In the genomic region with DNA sequence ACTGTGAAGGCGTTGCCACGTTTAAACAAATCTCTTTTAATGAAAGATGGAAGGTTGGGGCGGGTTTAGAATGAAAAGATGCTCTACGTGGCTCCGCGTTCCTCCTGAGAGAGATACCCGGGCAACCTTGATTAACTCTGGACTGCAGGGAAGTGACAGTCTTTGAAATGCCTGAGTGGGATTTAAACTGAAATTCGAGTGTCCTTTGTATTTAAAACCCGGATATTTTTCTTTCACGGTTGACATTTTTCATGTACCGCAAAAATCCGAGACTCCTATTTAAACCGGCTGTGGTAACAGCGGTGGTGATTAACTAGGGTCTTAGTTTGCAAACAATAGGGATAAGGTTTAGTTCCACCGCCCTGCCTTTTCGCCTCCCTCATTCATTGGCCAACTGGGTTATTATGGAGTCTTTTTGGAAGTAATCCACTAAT, we compare ENCODE assay signal across 8 cellular contexts. TPM values are rescaled to one million over a fixed set of nuclear protein-coding genes. Genes with fewer than 3 reads are reported as not detected.
A peak's percentile ranks its signal among the peaks of the same experiment; 100 is the strongest.
DNase-seq lines count a peak whose midpoint lies in the region; ATAC-seq, FAIRE-seq and TF ChIP-seq lines count a peak whose summit lies in the region.

No MANE protein-coding gene starts in this region.

- under 1% methylated on average over 16 of the region's 16 CpGs for WGBS in HepG2 (ENCODE audit: low lambda C conversion rate)

- H3K27me3 ChIP-seq in HepG2 (ENCODE audit: control insufficient read depth in 1 of 2, insufficient read depth in 2 of 2, low read length in 2 of 2): no peaks in the 10 kb centered on the region; a peak in 1 of 5 replicates
- H3K27me3 ChIP-seq in thoracic aorta (replicated peaks; ENCODE audit: insufficient read depth): no peaks in the 10 kb centered on the region

- peak; percentile 31 for DNase-seq in NCI-H2227 (lab: John Stamatoyannopoulos, UW; ENCODE audit: unreplicated experiment)
- no peak for DNase-seq in NCI-H2227 treated with DMSO at 0.1 percent for 48 hours (lab: John Stamatoyannopoulos, UW)
- peak; percentile 68 for DNase-seq in NCI-H82 treated with DMSO at 0.1 percent for 48 hours (lab: John Stamatoyannopoulos, UW; ENCODE audit: unreplicated experiment)
- peak; percentile 40 to 60 for DNase-seq in cardiac fibroblast (ENCODE audit: low read depth in 2 of 2)
- peak; percentile 64 for DNase-seq in HepG2 (ENCODE audit: low spot score)
- no peak for DNase-seq in thoracic aorta (ENCODE audit: low spot score)
- DNase-seq in GF-D8 (lab: John Stamatoyannopoulos, UW): no peak

- in situ Hi-C loops in HepG2 (cut with HindIII; ENCODE audit: extremely low pct_ligation_motif_present, low pct_unique_long_range_greater_than_20kb): no loop called here

- H3K4me1 ChIP-seq in HepG2 (ENCODE audit: insufficient read depth, low read length) (peaks cover 34% of the 10 kb centered on the region), thoracic aorta (ENCODE audit: control insufficient read depth in 1 of 2, low read depth in 2 of 2) (peaks cover 10 to 24% of the 10 kb centered on the region in 2 donors)

- H3K9me3 ChIP-seq in HepG2 (ENCODE audit: low read length) (no peaks in the 10 kb centered on the region), thoracic aorta (no peaks in the 10 kb centered on the region)

- no peak for TF ChIP-seq POLR2A in HepG2 (IDR thresholded peaks at IDR 0.05; ENCODE audit: insufficient read depth in 1 of 2, low read depth in 2 of 2, low read length in 2 of 2)

- H3K27ac ChIP-seq in HepG2 (ENCODE audit: extremely low read length, insufficient read depth, low read length): peak overlapping the region; percentile 80
- peak overlapping the region; percentile 75 to 82 for H3K27ac ChIP-seq in thoracic aorta

- H3K36me3 ChIP-seq in HepG2 (replicated peaks in 1 of 2; ENCODE audit: control insufficient read depth in 1 of 2, insufficient read depth in 2 of 2, low read length in 2 of 2) (0 out of 5 replicates have a peak, but pooled peaks cover 0 to 4% of the 10 kb centered on the region in 2 experiments), thoracic aorta (no peaks in the 10 kb centered on the region)

- H2AFZ ChIP-seq in HepG2 (ENCODE audit: low read length): peak overlapping the region; percentile 35

- H4K20me1 ChIP-seq in HepG2 (ENCODE audit: insufficient read depth, low read length): peaks cover 18% of the 10 kb centered on the region

- CTCF ChIA-PET in HepG2 (lab: Yijun Ruan, JAX; ENCODE audit: low intra/inter-chr PET ratio, low total read pairs): no interaction called here

- POLR2A ChIA-PET in HepG2 (lab: Yijun Ruan, JAX): interaction anchor here (2.1 kb wide), 1 partner anchor 13 kb away, joined by 5 read pairs; no protein-coding TSS in a partner anchor

- TF ChIP-seq RAD21 in HepG2 (CRISPR knock-in tag; IDR thresholded peaks at IDR 0.05): no peak

- FAIRE-seq in HepG2 (lab: Jason Lieb, UNC): no peak

- no peak for TF ChIP-seq EP300 in HepG2 (IDR thresholded peaks at IDR 0.05; ENCODE audit: low read depth in 2 of 2, low read length in 2 of 2)
- TF ChIP-seq EP300 in HepG2 (CRISPR knock-in tag; IDR thresholded peaks at IDR 0.05; ENCODE audit: borderline replicate concordance): no peak

- peaks cover 56% of the 10 kb centered on the region for H3K79me2 ChIP-seq in HepG2 (ENCODE audit: insufficient read depth, low read length)

- H3K9ac ChIP-seq in HepG2 (ENCODE audit: insufficient read depth, low read depth, low read length): peak overlapping the region; percentile 92

- H3K4me3 ChIP-seq in cardiac fibroblast (replicated peaks in 1 of 2; ENCODE audit: low read depth in 2 of 2, low read length in 2 of 2): peak overlapping the region; percentile 83 to 98
- peak overlapping the region; percentile 87 to 98 (median 98) for H3K4me3 ChIP-seq in HepG2 (replicated peaks in 1 of 3; ENCODE audit: insufficient read depth in 1 of 3, low read depth in 2 of 3, low read length in 3 of 3)
- H3K4me3 ChIP-seq in thoracic aorta: peak overlapping the region; percentile 98

- peak overlapping the region; percentile 89 for H3K4me2 ChIP-seq in HepG2 (ENCODE audit: low read depth, low read length)

- BruUV-seq in HepG2 (replicated peaks; lab: Mats Ljungman, UMichigan): no TSS peak

- no peak for TF ChIP-seq CTCF in cardiac fibroblast (IDR thresholded peaks at IDR 0.05; ENCODE audit: low read depth, low read length)
- no peak for TF ChIP-seq CTCF in HepG2 (CRISPR knock-in tag; IDR thresholded peaks at IDR 0.05)
- no peak for TF ChIP-seq CTCF in thoracic aorta (IDR thresholded peaks at IDR 0.05)

- intact Hi-C loops in HepG2 (cut with micrococcal nuclease; ENCODE audit: unreplicated experiment): loop anchor here (1.0 to 10.0 kb wide), 5 partner anchors 9 to 1644 kb away; a partner anchor contains a TSS

- ATAC-seq in HG03025 (IDR thresholded peaks at IDR 0.05; ENCODE audit: low FRiP score, unreplicated experiment) (peak; percentile 25), HepG2 (peak; percentile 56), thoracic aorta (ENCODE audit: insufficient number of reproducible peaks, low FRiP score, low read depth) (no peak)

TF ChIP-seq in HepG2, 621 proteins besides CTCF, POLR2A, EP300 and RAD21 (continues in another document):
- 0 out of 2 replicates have a peak, but pooled peaks have one; percentile 15 for TF ChIP-seq ZNF816 (CRISPR knock-in tag; IDR thresholded peaks at IDR 0.05; ENCODE audit: borderline replicate concordance)
- TF ChIP-seq, protein P1, sequence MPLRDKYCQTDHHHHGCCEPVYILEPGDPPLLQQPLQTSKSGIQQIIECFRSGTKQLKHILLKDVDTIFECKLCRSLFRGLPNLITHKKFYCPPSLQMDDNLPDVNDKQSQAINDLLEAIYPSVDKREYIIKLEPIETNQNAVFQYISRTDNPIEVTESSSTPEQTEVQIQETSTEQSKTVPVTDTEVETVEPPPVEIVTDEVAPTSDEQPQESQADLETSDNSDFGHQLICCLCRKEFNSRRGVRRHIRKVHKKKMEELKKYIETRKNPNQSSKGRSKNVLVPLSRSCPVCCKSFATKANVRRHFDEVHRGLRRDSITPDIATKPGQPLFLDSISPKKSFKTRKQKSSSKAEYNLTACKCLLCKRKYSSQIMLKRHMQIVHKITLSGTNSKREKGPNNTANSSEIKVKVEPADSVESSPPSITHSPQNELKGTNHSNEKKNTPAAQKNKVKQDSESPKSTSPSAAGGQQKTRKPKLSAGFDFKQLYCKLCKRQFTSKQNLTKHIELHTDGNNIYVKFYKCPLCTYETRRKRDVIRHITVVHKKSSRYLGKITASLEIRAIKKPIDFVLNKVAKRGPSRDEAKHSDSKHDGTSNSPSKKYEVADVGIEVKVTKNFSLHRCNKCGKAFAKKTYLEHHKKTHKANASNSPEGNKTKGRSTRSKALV (CRISPR knock-in tag; IDR thresholded peaks at IDR 0.05): peak; percentile 5; the same call in 1 of the 2 replicates
- peak; percentile 10 for TF ChIP-seq ZEB1 (IDR thresholded peaks at IDR 0.05; ENCODE audit: insufficient replicate concordance, low read depth)
- 0 out of 2 replicates have a peak, but pooled peaks have one; percentile 64 for TF ChIP-seq SIN3A (IDR thresholded peaks at IDR 0.05; ENCODE audit: borderline replicate concordance, low read depth, low read length)
- TF ChIP-seq ZNF430 (CRISPR knock-in tag; IDR thresholded peaks at IDR 0.05): no peak
- TF ChIP-seq, protein P2, sequence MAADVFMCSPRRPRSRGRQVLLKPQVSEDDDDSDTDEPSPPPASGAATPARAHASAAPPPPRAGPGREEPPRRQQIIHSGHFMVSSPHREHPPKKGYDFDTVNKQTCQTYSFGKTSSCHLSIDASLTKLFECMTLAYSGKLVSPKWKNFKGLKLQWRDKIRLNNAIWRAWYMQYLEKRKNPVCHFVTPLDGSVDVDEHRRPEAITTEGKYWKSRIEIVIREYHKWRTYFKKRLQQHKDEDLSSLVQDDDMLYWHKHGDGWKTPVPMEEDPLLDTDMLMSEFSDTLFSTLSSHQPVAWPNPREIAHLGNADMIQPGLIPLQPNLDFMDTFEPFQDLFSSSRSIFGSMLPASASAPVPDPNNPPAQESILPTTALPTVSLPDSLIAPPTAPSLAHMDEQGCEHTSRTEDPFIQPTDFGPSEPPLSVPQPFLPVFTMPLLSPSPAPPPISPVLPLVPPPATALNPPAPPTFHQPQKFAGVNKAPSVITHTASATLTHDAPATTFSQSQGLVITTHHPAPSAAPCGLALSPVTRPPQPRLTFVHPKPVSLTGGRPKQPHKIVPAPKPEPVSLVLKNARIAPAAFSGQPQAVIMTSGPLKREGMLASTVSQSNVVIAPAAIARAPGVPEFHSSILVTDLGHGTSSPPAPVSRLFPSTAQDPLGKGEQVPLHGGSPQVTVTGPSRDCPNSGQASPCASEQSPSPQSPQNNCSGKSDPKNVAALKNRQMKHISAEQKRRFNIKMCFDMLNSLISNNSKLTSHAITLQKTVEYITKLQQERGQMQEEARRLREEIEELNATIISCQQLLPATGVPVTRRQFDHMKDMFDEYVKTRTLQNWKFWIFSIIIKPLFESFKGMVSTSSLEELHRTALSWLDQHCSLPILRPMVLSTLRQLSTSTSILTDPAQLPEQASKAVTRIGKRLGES (CRISPR knock-in tag; IDR thresholded peaks at IDR 0.05; ENCODE audit: borderline replicate concordance): 0 out of 2 replicates have a peak, but pooled peaks have one; percentile 13
- TF ChIP-seq ZFP90 (CRISPR knock-in tag; IDR thresholded peaks at IDR 0.05; ENCODE audit: borderline replicate concordance): no peak

RNA-seq across cellular contexts. Expression of a gene that starts 0.7 kb away (rescaled TPM):
- 63.0 and 90.7 TPM in 2 replicates for total RNA-seq in HepG2 (2016; rRNA removed; fragmentation: Illumina TruSeq; extraction: Trizol)
- 20.1 and 20.7 TPM in 2 replicates for total RNA-seq in HepG2 (2016; cell fraction: cytosol; rRNA removed; fragmentation: Illumina TruSeq; extraction: Trizol; ENCODE audit: low read depth)
- 61.4 and 87.9 TPM in 2 replicates for total RNA-seq in HepG2 (2016; cell fraction: insoluble cytoplasmic fraction; rRNA removed; fragmentation: Illumina TruSeq; extraction: Trizol)
- 27.9 and 35.1 TPM in 2 replicates for total RNA-seq in HepG2 (2016; cell fraction: membrane; rRNA removed; fragmentation: Illumina TruSeq; extraction: Trizol)
- 81.7 and 85.9 TPM in 2 replicates for total RNA-seq in HepG2 (2016; cell fraction: nucleus; rRNA removed; fragmentation: Illumina TruSeq; extraction: Trizol)
- 13.8 and 22.8 TPM in 2 replicates for polyA plus RNA-seq in HepG2 (2011; rRNA removed)
- 5.6 and 8.4 TPM in 2 replicates for polyA plus RNA-seq in HepG2 (2011; cell fraction: cytosol; rRNA removed)
- 11.7 and 14.1 TPM in 2 replicates for polyA plus RNA-seq in HepG2 (2011; cell fraction: nucleus; rRNA removed)
- 22.9 and 29.9 TPM in 2 replicates for polyA plus RNA-seq in HepG2 (2012)
- 2.5 and 2.9 TPM in 2 replicates for polyA plus RNA-seq in HepG2 (2016; cell fraction: cytosol; fragmentation: Illumina TruSeq; extraction: Trizol; ENCODE audit: low read depth)
- 40.8 and 45.8 TPM in 2 replicates for polyA plus RNA-seq in HepG2 (2016; cell fraction: insoluble cytoplasmic fraction; fragmentation: Illumina TruSeq; extraction: Trizol; ENCODE audit: low read depth)
- polyA plus RNA-seq in HepG2 (2016; cell fraction: membrane; fragmentation: Illumina TruSeq; extraction: Trizol; ENCODE audit: low read depth): 5.2 and 7.8 TPM in 2 replicates
- polyA plus RNA-seq in HepG2 (2016; cell fraction: nucleus; fragmentation: Illumina TruSeq; extraction: Trizol; ENCODE audit: insufficient read depth, low read depth): 71.9 and 74.2 TPM in 2 replicates
- polyA minus RNA-seq in HepG2 (2011; rRNA and poly(A)+ RNA removed; ENCODE audit: low replicate concordance): 8.9 and 9.2 TPM in 2 replicates
- polyA minus RNA-seq in HepG2 (2011; cell fraction: cytosol; rRNA and poly(A)+ RNA removed): 31.6 and 36.1 TPM in 2 replicates
- polyA minus RNA-seq in HepG2 (2011; cell fraction: nucleus; rRNA and poly(A)+ RNA removed): 92.2 and 121 TPM in 2 replicates
- total RNA-seq in thoracic aorta: 10 to 100 TPM; 10.3 to 11.9 TPM

Comparison
In these comparisons a context has a peak if more than half of its experiments do, and no peak if none do; other contexts are left out.
1. DNase-seq: peak in NCI-H2227 (single experiment), NCI-H82 treated with DMSO at 0.1 percent for 48 hours (single experiment), cardiac fibroblast (2 of 2) and HepG2 (single experiment); none in NCI-H2227 treated with DMSO at 0.1 percent for 48 hours (single experiment), thoracic aorta (single experiment) and GF-D8 (single experiment).
2. Peak in every context shown above with its lines, with median percentiles within 50 percentile points of each other: H3K4me3 ChIP-seq.